In genomic region chr19:58406818-58407657, GRCh38 we compare ENCODE assay signal across 1 cellular context.
TF ChIP-seq lines count a peak whose summit lies in the region.

No MANE protein-coding gene starts in this region.

TF ChIP-seq in GM12878, 131 proteins besides CTCF, POLR2A, EP300 and RAD21:
- no peak for TF ChIP-seq EGR1 (IDR thresholded peaks at IDR 0.05; ENCODE audit: borderline replicate concordance in 1 of 2, low read depth in 2 of 2, low read length in 2 of 2)
- no peak for TF ChIP-seq CEBPZ (IDR thresholded peaks at IDR 0.05; ENCODE audit: low read depth, low read length)
- peak; percentile 77; the same call in 1 of the 2 replicates for TF ChIP-seq MLLT1 (IDR thresholded peaks at IDR 0.05)
